2 cellular contexts compared by ENCODE assay signal in the genomic region with DNA sequence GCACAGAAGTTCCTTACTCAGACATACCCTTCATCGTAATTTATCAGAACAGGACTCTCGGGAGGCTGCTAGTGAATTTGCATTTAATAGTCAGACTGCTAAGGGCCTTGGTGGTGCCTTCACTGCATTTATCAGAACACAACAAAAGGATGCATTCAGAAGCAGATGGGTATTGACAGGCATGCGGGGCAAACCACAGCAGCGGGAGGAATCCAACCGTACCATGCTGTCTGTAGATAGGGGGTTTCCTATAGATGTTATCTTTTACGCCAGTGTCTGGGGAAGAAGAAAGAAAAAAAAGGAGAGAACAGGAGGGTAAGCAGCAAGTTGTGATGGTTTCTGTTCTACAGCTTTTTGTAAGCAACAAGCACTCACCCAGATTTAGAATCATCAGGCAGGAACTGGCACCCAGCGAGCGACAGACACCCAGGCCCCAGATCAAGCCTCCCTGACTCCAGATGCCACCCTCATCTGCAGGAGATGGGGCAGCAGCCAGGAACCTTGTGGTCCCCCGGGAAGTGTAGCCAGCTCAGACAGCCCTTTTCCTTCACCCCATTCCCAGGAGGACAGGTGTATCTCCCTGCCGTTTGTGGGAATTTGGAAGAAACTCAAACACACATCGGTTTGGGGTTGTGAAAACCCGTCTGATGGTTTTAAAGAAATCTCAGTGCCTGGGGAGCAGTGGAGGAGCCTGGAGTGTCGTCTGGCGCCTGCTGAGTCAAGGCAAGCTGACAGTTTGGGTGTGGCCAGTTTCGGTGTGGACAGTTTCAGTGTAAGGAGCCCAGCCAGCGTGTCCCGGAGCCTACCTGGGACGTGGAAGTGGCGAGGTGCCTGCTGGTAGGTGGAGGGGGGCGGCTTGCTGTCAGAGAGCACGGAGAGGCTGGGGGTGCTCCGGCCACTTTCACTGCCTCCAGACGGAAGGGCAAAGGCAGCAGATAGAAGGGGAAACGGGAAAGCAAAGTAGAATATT.
TF ChIP-seq lines count a peak whose summit lies in the region.

No MANE protein-coding gene starts in this region.

TF ChIP-seq in SK-N-SH, 30 proteins besides CTCF, POLR2A, EP300 and RAD21:
- TF ChIP-seq, protein P1, sequence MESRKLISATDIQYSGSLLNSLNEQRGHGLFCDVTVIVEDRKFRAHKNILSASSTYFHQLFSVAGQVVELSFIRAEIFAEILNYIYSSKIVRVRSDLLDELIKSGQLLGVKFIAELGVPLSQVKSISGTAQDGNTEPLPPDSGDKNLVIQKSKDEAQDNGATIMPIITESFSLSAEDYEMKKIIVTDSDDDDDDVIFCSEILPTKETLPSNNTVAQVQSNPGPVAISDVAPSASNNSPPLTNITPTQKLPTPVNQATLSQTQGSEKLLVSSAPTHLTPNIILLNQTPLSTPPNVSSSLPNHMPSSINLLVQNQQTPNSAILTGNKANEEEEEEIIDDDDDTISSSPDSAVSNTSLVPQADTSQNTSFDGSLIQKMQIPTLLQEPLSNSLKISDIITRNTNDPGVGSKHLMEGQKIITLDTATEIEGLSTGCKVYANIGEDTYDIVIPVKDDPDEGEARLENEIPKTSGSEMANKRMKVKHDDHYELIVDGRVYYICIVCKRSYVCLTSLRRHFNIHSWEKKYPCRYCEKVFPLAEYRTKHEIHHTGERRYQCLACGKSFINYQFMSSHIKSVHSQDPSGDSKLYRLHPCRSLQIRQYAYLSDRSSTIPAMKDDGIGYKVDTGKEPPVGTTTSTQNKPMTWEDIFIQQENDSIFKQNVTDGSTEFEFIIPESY (IDR thresholded peaks at IDR 0.05; ENCODE audit: borderline replicate concordance, low read depth): no peak
- TF ChIP-seq GATA2 (CRISPR knock-in tag; IDR thresholded peaks at IDR 0.05): peak; percentile 35; the same call in 1 of the 2 replicates
TF ChIP-seq in SK-N-SH: peak in this region for 1.

TF ChIP-seq in SK-N-SH treated with all-trans-retinoic acid at 6 μM for 48 hours, 23 proteins besides CTCF, POLR2A, EP300 and RAD21 (continued from another document):
- TF ChIP-seq TCF4 (CRISPR knock-in tag; IDR thresholded peaks at IDR 0.05; ENCODE audit: borderline replicate concordance): no peak
- TF ChIP-seq, protein P2, sequence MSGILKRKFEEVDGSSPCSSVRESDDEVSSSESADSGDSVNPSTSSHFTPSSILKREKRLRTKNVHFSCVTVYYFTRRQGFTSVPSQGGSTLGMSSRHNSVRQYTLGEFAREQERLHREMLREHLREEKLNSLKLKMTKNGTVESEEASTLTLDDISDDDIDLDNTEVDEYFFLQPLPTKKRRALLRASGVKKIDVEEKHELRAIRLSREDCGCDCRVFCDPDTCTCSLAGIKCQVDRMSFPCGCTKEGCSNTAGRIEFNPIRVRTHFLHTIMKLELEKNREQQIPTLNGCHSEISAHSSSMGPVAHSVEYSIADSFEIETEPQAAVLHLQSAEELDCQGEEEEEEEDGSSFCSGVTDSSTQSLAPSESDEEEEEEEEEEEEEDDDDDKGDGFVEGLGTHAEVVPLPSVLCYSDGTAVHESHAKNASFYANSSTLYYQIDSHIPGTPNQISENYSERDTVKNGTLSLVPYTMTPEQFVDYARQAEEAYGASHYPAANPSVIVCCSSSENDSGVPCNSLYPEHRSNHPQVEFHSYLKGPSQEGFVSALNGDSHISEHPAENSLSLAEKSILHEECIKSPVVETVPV (CRISPR knock-in tag; IDR thresholded peaks at IDR 0.05): no peak
- no peak for TF ChIP-seq ZC3H10 (CRISPR knock-in tag; IDR thresholded peaks at IDR 0.05)
- TF ChIP-seq, protein P3, sequence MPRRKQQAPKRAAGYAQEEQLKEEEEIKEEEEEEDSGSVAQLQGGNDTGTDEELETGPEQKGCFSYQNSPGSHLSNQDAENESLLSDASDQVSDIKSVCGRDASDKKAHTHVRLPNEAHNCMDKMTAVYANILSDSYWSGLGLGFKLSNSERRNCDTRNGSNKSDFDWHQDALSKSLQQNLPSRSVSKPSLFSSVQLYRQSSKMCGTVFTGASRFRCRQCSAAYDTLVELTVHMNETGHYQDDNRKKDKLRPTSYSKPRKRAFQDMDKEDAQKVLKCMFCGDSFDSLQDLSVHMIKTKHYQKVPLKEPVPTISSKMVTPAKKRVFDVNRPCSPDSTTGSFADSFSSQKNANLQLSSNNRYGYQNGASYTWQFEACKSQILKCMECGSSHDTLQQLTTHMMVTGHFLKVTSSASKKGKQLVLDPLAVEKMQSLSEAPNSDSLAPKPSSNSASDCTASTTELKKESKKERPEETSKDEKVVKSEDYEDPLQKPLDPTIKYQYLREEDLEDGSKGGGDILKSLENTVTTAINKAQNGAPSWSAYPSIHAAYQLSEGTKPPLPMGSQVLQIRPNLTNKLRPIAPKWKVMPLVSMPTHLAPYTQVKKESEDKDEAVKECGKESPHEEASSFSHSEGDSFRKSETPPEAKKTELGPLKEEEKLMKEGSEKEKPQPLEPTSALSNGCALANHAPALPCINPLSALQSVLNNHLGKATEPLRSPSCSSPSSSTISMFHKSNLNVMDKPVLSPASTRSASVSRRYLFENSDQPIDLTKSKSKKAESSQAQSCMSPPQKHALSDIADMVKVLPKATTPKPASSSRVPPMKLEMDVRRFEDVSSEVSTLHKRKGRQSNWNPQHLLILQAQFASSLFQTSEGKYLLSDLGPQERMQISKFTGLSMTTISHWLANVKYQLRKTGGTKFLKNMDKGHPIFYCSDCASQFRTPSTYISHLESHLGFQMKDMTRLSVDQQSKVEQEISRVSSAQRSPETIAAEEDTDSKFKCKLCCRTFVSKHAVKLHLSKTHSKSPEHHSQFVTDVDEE (CRISPR knock-in tag; IDR thresholded peaks at IDR 0.05): no peak
- TF ChIP-seq GLIS3 (CRISPR knock-in tag; IDR thresholded peaks at IDR 0.05): no peak
